Comparison of ENCODE assay signal across 18 cellular contexts in the genomic region with DNA sequence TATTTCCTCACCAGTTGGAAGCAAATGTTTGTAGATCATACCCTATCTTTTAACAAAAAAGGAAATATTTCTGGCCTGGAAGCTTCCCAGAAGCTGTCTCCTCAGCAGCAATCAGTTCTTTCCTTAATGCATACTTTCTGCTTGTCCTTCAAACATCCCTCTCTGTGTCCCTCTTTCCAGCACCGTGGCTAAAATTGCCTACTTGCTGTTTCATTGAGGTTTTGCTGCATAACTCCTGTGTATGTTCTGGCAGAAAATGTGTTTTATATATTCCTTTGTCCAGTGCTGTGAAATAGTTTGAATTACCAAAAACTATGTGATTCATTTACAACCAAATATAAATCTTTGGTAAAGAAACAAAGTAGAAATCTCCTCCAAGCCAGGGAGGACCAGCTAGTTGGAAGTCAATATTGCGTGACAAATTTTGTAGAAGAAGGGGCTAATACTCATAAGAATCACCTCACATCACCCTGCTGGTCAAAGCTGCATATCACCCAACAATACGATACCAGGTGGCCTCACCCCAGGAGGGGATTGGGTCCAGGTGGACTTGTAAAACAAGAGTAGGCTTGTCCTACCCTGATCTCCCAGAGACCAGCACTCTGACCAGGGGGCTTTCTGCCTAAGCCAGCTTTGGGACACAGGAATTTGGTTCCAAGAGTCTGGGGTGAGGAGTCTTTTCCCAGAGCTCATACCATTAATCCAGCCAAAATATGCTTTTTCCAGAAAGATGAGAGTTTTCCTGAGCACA.
"Had no signal": no experiment of that assay in that cellular context is flagged by ENCODE, and none has a peak within 500 bp of the region (broad histone marks: within the 10 kb centered on the region; RNA-seq: fewer than 3 reads in every experiment).

No MANE protein-coding gene starts in this region.

- H3K4me3 ChIP-seq: stomach, testis, upper lobe of right lung had no signal

- H3K4me1 Mint-ChIP-seq: naive thymus-derived CD8-positive, alpha-beta T cell; stimulated activated effector memory CD8-positive, alpha-beta T cell treated with anti-CD3 and anti-CD28 coated beads, Interleukin-12 subunit alpha, Interleukin-12 subunit beta, amount 100 ng/mL, for 72 hours had no signal

- H3K9me3 Mint-ChIP-seq: activated T-helper 1 cell treated with anti-CD3 and anti-CD28 coated beads, Interleukin-12 subunit alpha, Interleukin-12 subunit beta, Interleukin-2, Interleukin-4 antibody, amounts not matched to agents 30 ng/mL and 10 ng/mL and 1 ng/mL, durations not matched to agents 14 hours and 24 hours and 36 hours; stimulated activated effector memory CD8-positive, alpha-beta T cell treated with anti-CD3 and anti-CD28 coated beads, Interleukin-12 subunit alpha, Interleukin-12 subunit beta, amount 100 ng/mL, for 72 hours had no signal

- H3K36me3 Mint-ChIP-seq: activated naive CD4-positive, alpha-beta T cell treated with anti-CD3 and anti-CD28 coated beads, Interleukin-2, amount 50 U/mL, for 72 hours; naive thymus-derived CD8-positive, alpha-beta T cell; stimulated activated effector memory CD8-positive, alpha-beta T cell treated with anti-CD3 and anti-CD28 coated beads, Interleukin-12 subunit alpha, Interleukin-12 subunit beta, amount 100 ng/mL, for 72 hours had no signal

- ATAC-seq: activated naive CD4-positive, alpha-beta T cell treated with anti-CD3 and anti-CD28 coated beads, Interleukin-2, amount 50 U/mL, for 72 hours; esophagus mucosa; naive thymus-derived CD8-positive, alpha-beta T cell; sciatic nerve; stimulated activated effector memory CD8-positive, alpha-beta T cell treated with anti-CD3 and anti-CD28 coated beads, Interleukin-12 subunit alpha, Interleukin-12 subunit beta, amount 100 ng/mL, for 72 hours; upper lobe of right lung had no signal

- DNase-seq: activated CD4-positive, alpha-beta T cell treated with anti-CD3 and anti-CD28 coated beads, Interleukin-2, amount 50 U/mL, for 48 hours; activated gamma-delta T cell treated with Interleukin-2 at 50 U/mL for 16 hours; effector CD4-positive, alpha-beta T cell; mesendoderm; naive thymus-derived CD8-positive, alpha-beta T cell; stimulated activated CD4-positive, alpha-beta T cell treated with anti-CD3 and anti-CD28 coated beads, Interleukin-4, amount 100 ng/mL, for 24 hours; stomach; SW 1271; T-helper 2 cell; testis; upper lobe of right lung had no signal

- H3K27ac Mint-ChIP-seq: activated naive CD4-positive, alpha-beta T cell treated with anti-CD3 and anti-CD28 coated beads, Interleukin-2, amount 50 U/mL, for 72 hours; activated T-helper 1 cell treated with anti-CD3 and anti-CD28 coated beads, Interleukin-12 subunit alpha, Interleukin-12 subunit beta, Interleukin-2, Interleukin-4 antibody, amounts not matched to agents 30 ng/mL and 10 ng/mL and 1 ng/mL, durations not matched to agents 14 hours and 24 hours and 36 hours; stimulated activated effector memory CD8-positive, alpha-beta T cell treated with anti-CD3 and anti-CD28 coated beads, Interleukin-12 subunit alpha, Interleukin-12 subunit beta, amount 100 ng/mL, for 72 hours had no signal

- H3K79me2 ChIP-seq: parathyroid adenoma had no signal

- H3K36me3 ChIP-seq: stomach, upper lobe of right lung had no signal

- H3K9me3 ChIP-seq: stomach, testis, upper lobe of right lung had no signal

- H3K27me3 ChIP-seq: testis, upper lobe of right lung had no signal

- H3K4me1 ChIP-seq: parathyroid adenoma, stomach, testis, upper lobe of right lung had no signal

- H2AFZ ChIP-seq: parathyroid adenoma had no signal

- H3K4me3 Mint-ChIP-seq: activated T-helper 1 cell treated with anti-CD3 and anti-CD28 coated beads, Interleukin-12 subunit alpha, Interleukin-12 subunit beta, Interleukin-2, Interleukin-4 antibody, amounts not matched to agents 30 ng/mL and 10 ng/mL and 1 ng/mL, durations not matched to agents 14 hours and 24 hours and 36 hours; naive thymus-derived CD8-positive, alpha-beta T cell; stimulated activated effector memory CD8-positive, alpha-beta T cell treated with anti-CD3 and anti-CD28 coated beads, Interleukin-12 subunit alpha, Interleukin-12 subunit beta, amount 100 ng/mL, for 72 hours had no signal

- H3K27ac ChIP-seq: parathyroid adenoma, stomach, testis, upper lobe of right lung, VCaP had no signal
